ENCODE assay signal across 9 cellular contexts in the genomic region with DNA sequence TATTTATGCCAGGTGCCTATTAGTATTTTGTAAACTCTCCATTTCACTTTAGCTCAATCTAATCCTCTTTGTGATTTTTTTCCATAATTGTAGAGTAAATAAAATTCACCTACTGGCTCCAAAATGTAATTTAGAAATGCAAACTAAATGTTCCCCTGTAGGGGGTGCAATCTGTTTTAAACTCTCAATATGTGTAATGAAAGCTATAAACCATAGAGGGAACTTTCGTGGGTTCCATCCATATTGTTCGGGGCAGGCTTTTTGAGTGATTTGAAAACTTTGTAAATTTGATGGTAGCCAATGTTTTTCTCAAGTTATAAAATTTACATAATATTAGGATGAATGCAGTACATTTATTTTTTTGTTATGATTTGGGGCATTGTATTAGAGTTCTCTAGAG. TPM values are rescaled to one million over a fixed set of nuclear protein-coding genes. Genes with fewer than 3 reads are reported as not detected.
DNase-seq lines count a peak whose midpoint lies in the region; ATAC-seq and TF ChIP-seq lines count a peak whose summit lies in the region.
"Had no signal": no experiment of that assay in that cellular context is flagged by ENCODE, and none has a peak within 500 bp of the region (broad histone marks: within the 10 kb centered on the region; RNA-seq: fewer than 3 reads in every experiment).

No MANE protein-coding gene starts in this region.

- DNase-seq in COLO829 (ENCODE audit: low spot score) (peak; percentile 45), HAP-1 (ENCODE audit: low spot score in 2 of 2) (peak; percentile 19 to 72), NCI-H748 treated with DMSO at 0.1 percent for 48 hours (lab: John Stamatoyannopoulos, UW) (peak; percentile 66), endodermal cell (no peak), ovary (no peak), posterior cingulate gyrus (no peak)
- no peak for DNase-seq in effector CD4-positive, alpha-beta T cell

- TF ChIP-seq CTCF in endodermal cell (conservative IDR thresholded peaks at IDR 0.05), result peak; percentile 76
- peak; percentile 36 to 78 (median 49) for TF ChIP-seq CTCF in ovary (IDR thresholded peaks at IDR 0.05)

- H3K27ac ChIP-seq in endodermal cell (ENCODE audit: low read depth, low read length) (no peak overlapping the region), ovary (no peak overlapping the region)

- ATAC-seq in HG02973 (IDR thresholded peaks at IDR 0.05; ENCODE audit: unreplicated experiment), result no peak

- H3K9ac ChIP-seq in endodermal cell (ENCODE audit: extremely low read depth, low read length, poor library complexity, severe bottlenecking), result no peak overlapping the region

- H3K9me3 ChIP-seq in HAP-1 (no peaks in the 10 kb centered on the region), endodermal cell (ENCODE audit: control insufficient read depth, low read length) (no peaks in the 10 kb centered on the region), ovary (no peaks in the 10 kb centered on the region)

- no peaks in the 10 kb centered on the region for H3K27me3 Mint-ChIP-seq in endodermal cell (ENCODE audit: insufficient read depth)

- peaks cover 2% of the 10 kb centered on the region for H3K9me3 Mint-ChIP-seq in endodermal cell

- H3K36me3 ChIP-seq in HAP-1 (replicated peaks) (no peaks in the 10 kb centered on the region), endodermal cell (ENCODE audit: control insufficient read depth, insufficient read depth, low read length) (no peaks in the 10 kb centered on the region), ovary (no peaks in the 10 kb centered on the region)

- no peak overlapping the region for H3K4me3 Mint-ChIP-seq in endodermal cell

- intact Hi-C loops in ovary (cut with DNase I), result no loop called here
- intact Hi-C loops in posterior cingulate gyrus (cut with DNase I), result loop anchor here (5.0 kb wide), 1 partner anchor 126 kb away; a partner anchor contains a TSS

- 83 to 85% methylated on average over 1 to 2 of the region's 2 CpGs for WGBS in endodermal cell (ENCODE audit: insufficient coverage in 1 of 2, insufficient read length in 1 of 2), 2 experiments
- 23 to 34% (median 26%) methylated on average over 2 of the region's 2 CpGs for WGBS in ovary, 3 donors

- H3K4me3 ChIP-seq in HAP-1, result no peak overlapping the region
- no peak overlapping the region for H3K4me3 ChIP-seq in endodermal cell (ENCODE audit: low read length)
- H3K4me3 ChIP-seq in ovary, result no peak overlapping the region

- no peaks in the 10 kb centered on the region for H3K4me1 Mint-ChIP-seq in endodermal cell

- H3K27me3 ChIP-seq in HAP-1 (ENCODE audit: low read depth) (no peaks in the 10 kb centered on the region), endodermal cell (ENCODE audit: control insufficient read depth, insufficient read depth, low read length, poor library complexity, severe bottlenecking) (no peaks in the 10 kb centered on the region), ovary (no peaks in the 10 kb centered on the region)

- TF ChIP-seq EP300 in ovary (IDR thresholded peaks at IDR 0.05), result no peak

- no peaks in the 10 kb centered on the region for H3K36me3 Mint-ChIP-seq in endodermal cell (ENCODE audit: low read depth)

- H3K4me1 ChIP-seq in HAP-1 (no peaks in the 10 kb centered on the region; the same call in 1 of the 2 replicates), endodermal cell (ENCODE audit: control insufficient read depth, insufficient read depth, low read length) (no peaks in the 10 kb centered on the region), ovary (ENCODE audit: insufficient read depth) (peaks cover 4% of the 10 kb centered on the region)

- in situ Hi-C loops in HAP-1 (cut with MboI; ENCODE audit: low sequenced_read_pairs), result no loop called here

- H3K27ac Mint-ChIP-seq in endodermal cell, result no peak overlapping the region

- no peak for TF ChIP-seq POLR2A in ovary (IDR thresholded peaks at IDR 0.05)

RNA-seq across cellular contexts. Expression of gene TSPYL6, which starts 49.4 kb away (rescaled TPM):
- total RNA-seq in endodermal cell (not detected), ovary (under 1 TPM in 4 of 7 donors, not detected in 3; 0.07 to 0.24 (median 0.11) TPM)
- not detected for polyA plus RNA-seq in endodermal cell (2013, experiment 1 of 2)
- not detected for polyA plus RNA-seq in endodermal cell (2013, experiment 2 of 2)
- polyA plus RNA-seq in ovary, result under 1 TPM in 1 of 2 donors, not detected in 1; 0.05 TPM
- total RNA-seq: mononuclear cell had no signal

Comparison
In these comparisons a context has a peak if more than half of its experiments do, and no peak if none do; other contexts are left out.
1. DNase-seq: peak in COLO829 (single experiment), HAP-1 (2 of 2) and NCI-H748 treated with DMSO at 0.1 percent for 48 hours (single experiment); none in endodermal cell (single experiment), ovary (0 of 5), effector CD4-positive, alpha-beta T cell (single experiment) and posterior cingulate gyrus (0 of 10).